Comparison of ENCODE assay signal across 8 cellular contexts in genomic region chr5:152026328-152027024, GRCh38.
A peak's percentile ranks its signal among the peaks of the same experiment; 100 is the strongest.
DNase-seq lines count a peak whose midpoint lies in the region; ATAC-seq and TF ChIP-seq lines count a peak whose summit lies in the region.
"Not testable (repeated sequence)": the region's sequence is repeated elsewhere in the genome, so short reads cannot be mapped to it uniquely, and the experiment has no call there.

No MANE protein-coding gene starts in this region.

- not testable (repeated sequence) for H3K27ac Mint-ChIP-seq in activated T-helper 1 cell treated with anti-CD3 and anti-CD28 coated beads, Interleukin-12 subunit alpha, Interleukin-12 subunit beta, Interleukin-2, Interleukin-4 antibody, amounts not matched to agents 30 ng/mL and 10 ng/mL and 1 ng/mL, durations not matched to agents 14 hours and 24 hours and 36 hours
- peak overlapping the region; percentile 41 for H3K27ac Mint-ChIP-seq in nephron progenitor cell
- H3K27ac Mint-ChIP-seq in stimulated activated naive CD8-positive, alpha-beta T cell treated with anti-CD3 and anti-CD28 coated beads, Interleukin-15, amount 100 ng/mL, for 72 hours: peak overlapping the region; percentile 91 to 92

- TF ChIP-seq CTCF in nephron progenitor cell (IDR thresholded peaks at IDR 0.05): not testable (repeated sequence)

- DNase-seq in Daoy (ENCODE audit: low read depth) (peak; percentile 52), HT1080 (ENCODE audit: low read depth) (peak; percentile 8), T follicular helper cell (ENCODE audit: low read depth) (peak; percentile 26)
- peak; percentile 17 for DNase-seq in activated CD4-positive, alpha-beta T cell treated with anti-CD3 and anti-CD28 coated beads for 48 hours
- DNase-seq in activated T-helper 1 cell treated with anti-CD3 and anti-CD28 coated beads, Interleukin-12 subunit alpha, Interleukin-12 subunit beta, Interleukin-2, Interleukin-4 antibody, amounts not matched to agents 30 ng/mL and 10 ng/mL and 1 ng/mL, durations not matched to agents 14 hours and 24 hours and 36 hours (ENCODE audit: low spot score): peak; percentile 43
- peak; percentile 70 for DNase-seq in central memory CD4-positive, alpha-beta T cell
- DNase-seq in nephron progenitor cell: not testable (repeated sequence)
- DNase-seq in stimulated activated naive CD8-positive, alpha-beta T cell treated with anti-CD3 and anti-CD28 coated beads, Interleukin-15, amount 100 ng/mL, for 72 hours: peak; percentile 32 to 59

- peak; percentile 76 for ATAC-seq in stimulated activated naive CD8-positive, alpha-beta T cell treated with anti-CD3 and anti-CD28 coated beads, Interleukin-15, amount 100 ng/mL, for 72 hours

- H3K9me3 Mint-ChIP-seq in activated T-helper 1 cell treated with anti-CD3 and anti-CD28 coated beads, Interleukin-12 subunit alpha, Interleukin-12 subunit beta, Interleukin-2, Interleukin-4 antibody, amounts not matched to agents 30 ng/mL and 10 ng/mL and 1 ng/mL, durations not matched to agents 14 hours and 24 hours and 36 hours: peaks cover 19% of the 10 kb centered on the region
- H3K9me3 Mint-ChIP-seq in nephron progenitor cell: peaks cover 36% of the 10 kb centered on the region
- peaks cover 35 to 45% of the 10 kb centered on the region in 2 donors for H3K9me3 Mint-ChIP-seq in stimulated activated naive CD8-positive, alpha-beta T cell treated with anti-CD3 and anti-CD28 coated beads, Interleukin-15, amount 100 ng/mL, for 72 hours

- not testable (repeated sequence) for H3K27me3 Mint-ChIP-seq in activated T-helper 1 cell treated with anti-CD3 and anti-CD28 coated beads, Interleukin-12 subunit alpha, Interleukin-12 subunit beta, Interleukin-2, Interleukin-4 antibody, amounts not matched to agents 30 ng/mL and 10 ng/mL and 1 ng/mL, durations not matched to agents 14 hours and 24 hours and 36 hours (ENCODE audit: insufficient read depth); stimulated activated naive CD8-positive, alpha-beta T cell treated with anti-CD3 and anti-CD28 coated beads, Interleukin-15, amount 100 ng/mL, for 72 hours
- peaks cover 14% of the 10 kb centered on the region for H3K27me3 Mint-ChIP-seq in nephron progenitor cell (ENCODE audit: low read depth, poor library complexity)

- not testable (repeated sequence) for H3K4me3 Mint-ChIP-seq in activated T-helper 1 cell treated with anti-CD3 and anti-CD28 coated beads, Interleukin-12 subunit alpha, Interleukin-12 subunit beta, Interleukin-2, Interleukin-4 antibody, amounts not matched to agents 30 ng/mL and 10 ng/mL and 1 ng/mL, durations not matched to agents 14 hours and 24 hours and 36 hours; nephron progenitor cell
- H3K4me3 Mint-ChIP-seq in stimulated activated naive CD8-positive, alpha-beta T cell treated with anti-CD3 and anti-CD28 coated beads, Interleukin-15, amount 100 ng/mL, for 72 hours: peak overlapping the region in 1 of 2 donors; percentile 11

- intact Hi-C loops in activated T-helper 1 cell treated with anti-CD3 and anti-CD28 coated beads, Interleukin-12 subunit alpha, Interleukin-12 subunit beta, Interleukin-2, Interleukin-4 antibody, amounts not matched to agents 30 ng/mL and 10 ng/mL and 1 ng/mL, durations not matched to agents 14 hours and 24 hours and 36 hours (cut with micrococcal nuclease): not testable (repeated sequence)

- H3K36me3 Mint-ChIP-seq in activated T-helper 1 cell treated with anti-CD3 and anti-CD28 coated beads, Interleukin-12 subunit alpha, Interleukin-12 subunit beta, Interleukin-2, Interleukin-4 antibody, amounts not matched to agents 30 ng/mL and 10 ng/mL and 1 ng/mL, durations not matched to agents 14 hours and 24 hours and 36 hours (ENCODE audit: low read depth); nephron progenitor cell (ENCODE audit: low read depth): not testable (repeated sequence)

- peaks cover 16% of the 10 kb centered on the region for H3K4me1 Mint-ChIP-seq in activated T-helper 1 cell treated with anti-CD3 and anti-CD28 coated beads, Interleukin-12 subunit alpha, Interleukin-12 subunit beta, Interleukin-2, Interleukin-4 antibody, amounts not matched to agents 30 ng/mL and 10 ng/mL and 1 ng/mL, durations not matched to agents 14 hours and 24 hours and 36 hours (ENCODE audit: low read depth)
- H3K4me1 Mint-ChIP-seq in nephron progenitor cell: not testable (repeated sequence)
- peaks cover 15% of the 10 kb centered on the region for H3K4me1 Mint-ChIP-seq in stimulated activated naive CD8-positive, alpha-beta T cell treated with anti-CD3 and anti-CD28 coated beads, Interleukin-15, amount 100 ng/mL, for 72 hours
